ENCODE assay signal across 10 cellular contexts in genomic region chr16:56616608-56617211, GRCh38. TPM values are rescaled to one million over a fixed set of nuclear protein-coding genes. Genes with fewer than 3 reads are reported as not detected.
DNase-seq lines count a peak whose midpoint lies in the region; ATAC-seq and TF ChIP-seq lines count a peak whose summit lies in the region.
"Had no signal": no experiment of that assay in that cellular context is flagged by ENCODE, and none has a peak within 500 bp of the region (broad histone marks: within the 10 kb centered on the region; RNA-seq: fewer than 3 reads in every experiment).

No MANE protein-coding gene starts in this region.

- H3K27me3 ChIP-seq in heart left ventricle (peaks cover 0 to 11% (median 0%) of the 10 kb centered on the region in 9 donors), osteoblast (ENCODE audit: insufficient read depth, low read length) (no peaks in the 10 kb centered on the region)

- no peak for DNase-seq in CD14-positive monocyte (ENCODE audit: low spot score)
- DNase-seq in heart left ventricle: peak in 1 of 5 donors; percentile 13
- no peak for DNase-seq in osteoblast (ENCODE audit: insufficient read length, low spot score, missing footprints)
- no peak for DNase-seq in dedifferentiated amniotic fluid mesenchymal stem cell (ENCODE audit: extremely low spot score)
- no peak for DNase-seq in NCI-H187 treated with DMSO at 0.1 percent for 48 hours (lab: John Stamatoyannopoulos, UW)
- DNase-seq: NCI-H146 had no signal

- TF ChIP-seq POLR2A in heart left ventricle (IDR thresholded peaks at IDR 0.05): no peak

- H3K79me2 ChIP-seq in osteoblast (ENCODE audit: insufficient read depth, low read length): no peaks in the 10 kb centered on the region

- no peaks in the 10 kb centered on the region for H4K20me1 ChIP-seq in osteoblast (ENCODE audit: insufficient read depth, low read length)

- ATAC-seq in heart left ventricle: peak in 2 of 4 donors; percentile 3 to 21
- ATAC-seq in GM21526 (IDR thresholded peaks at IDR 0.05; ENCODE audit: low FRiP score, unreplicated experiment): no peak
- no peak for ATAC-seq in GM19463 (IDR thresholded peaks at IDR 0.05; ENCODE audit: unreplicated experiment)

- peak overlapping the region; percentile 81 to 94 for H3K4me3 Mint-ChIP-seq in CD14-positive monocyte
- H3K4me3 Mint-ChIP-seq in activated naive CD8-positive, alpha-beta T cell: peak overlapping the region; percentile 68

- H3K36me3 ChIP-seq in heart left ventricle: no peaks in the 10 kb centered on the region
- H3K36me3 ChIP-seq in osteoblast (ENCODE audit: insufficient read depth, low read length): no peaks in the 10 kb centered on the region

- intact Hi-C loops in CD14-positive monocyte (cut with micrococcal nuclease) (no loop called here), heart left ventricle (cut with DNase I) (no loop called here)

- H3K27ac Mint-ChIP-seq in CD14-positive monocyte: no peak overlapping the region
- H3K27ac Mint-ChIP-seq in activated naive CD8-positive, alpha-beta T cell: no peak overlapping the region

- H3K9me3 ChIP-seq in heart left ventricle (no peaks in the 10 kb centered on the region), osteoblast (ENCODE audit: low read depth, low read length) (no peaks in the 10 kb centered on the region)

- H3K9me3 Mint-ChIP-seq in CD14-positive monocyte: peaks cover 0 to 2% (median 0%) of the 10 kb centered on the region in 7 donors
- no peaks in the 10 kb centered on the region for H3K9me3 Mint-ChIP-seq in activated naive CD8-positive, alpha-beta T cell (ENCODE audit: low read depth)

- H2AFZ ChIP-seq in osteoblast (ENCODE audit: low read length): peak overlapping the region; percentile 96

- H3K4me1 ChIP-seq in heart left ventricle (peaks cover 0 to 36% (median 17%) of the 10 kb centered on the region in 12 donors), osteoblast (ENCODE audit: insufficient read depth, low read length) (peaks cover 38% of the 10 kb centered on the region)

- peaks cover 13% of the 10 kb centered on the region for H3K4me1 Mint-ChIP-seq in CD14-positive monocyte
- H3K4me1 Mint-ChIP-seq in activated naive CD8-positive, alpha-beta T cell (ENCODE audit: low read depth): peaks cover 42% of the 10 kb centered on the region

- peak overlapping the region; percentile 20 to 86 (median 70) for H3K27ac ChIP-seq in heart left ventricle
- H3K27ac ChIP-seq in osteoblast (ENCODE audit: low read depth, low read length): peak overlapping the region; percentile 17

- peak overlapping the region; percentile 5 to 63 (median 53) for H3K4me3 ChIP-seq in heart left ventricle
- H3K4me3 ChIP-seq in osteoblast (ENCODE audit: insufficient read depth, low read length): peak overlapping the region; percentile 69

- peaks cover 0 to 2% of the 10 kb centered on the region in 2 donors for H3K36me3 Mint-ChIP-seq in CD14-positive monocyte
- H3K36me3 Mint-ChIP-seq in activated naive CD8-positive, alpha-beta T cell: no peaks in the 10 kb centered on the region

- TF ChIP-seq CTCF in CD14-positive monocyte (IDR thresholded peaks at IDR 0.05) (no peak), heart left ventricle (IDR thresholded peaks at IDR 0.05) (no peak), osteoblast (IDR thresholded peaks at IDR 0.05; ENCODE audit: extremely low read depth, low read depth, low read length) (no peak)

- WGBS in heart left ventricle, 4 donors: 48 to 59% (median 53%) methylated on average over 23 of the region's 23 CpGs

- H3K4me2 ChIP-seq in osteoblast (ENCODE audit: insufficient read depth, low read length): peak overlapping the region; percentile 89

- peaks cover 38 to 49% (median 42%) of the 10 kb centered on the region in 3 donors for H3K27me3 Mint-ChIP-seq in CD14-positive monocyte (ENCODE audit: low read depth in 3 of 3)
- H3K27me3 Mint-ChIP-seq in activated naive CD8-positive, alpha-beta T cell: no peaks in the 10 kb centered on the region

RNA-seq across cellular contexts. Expression of gene MT2A, which starts 8.3 kb away (rescaled TPM):
- 100 to 1,000 TPM; 126 to 228 TPM for polyA plus RNA-seq in CD14-positive monocyte
- 100 to 1,000 TPM in 6 of 9 donors, 10 to 100 TPM in 3; 44.3 to 318 (median 125) TPM for total RNA-seq in heart left ventricle
- polyA plus RNA-seq in heart left ventricle: 100 to 1,000 TPM; 105 to 299 TPM
- 33.7 and 43.9 TPM in 2 replicates for total RNA-seq in osteoblast

RNA-seq across cellular contexts. Expression of gene MT1E, which starts 8.9 kb away (rescaled TPM):
- polyA plus RNA-seq in CD14-positive monocyte (1 to 10 TPM; 1.3 to 4.0 TPM), heart left ventricle (100 to 1,000 TPM in 1 of 2 donors, 10 to 100 TPM in 1; 33.3 to 172 TPM)
- total RNA-seq in heart left ventricle (100 to 1,000 TPM in 5 of 9 donors, 10 to 100 TPM in 4; 64.8 to 192 (median 103) TPM), osteoblast (105 and 119 TPM in 2 replicates)

RNA-seq across cellular contexts. Expression of gene MT1M, which starts 15.7 kb away (rescaled TPM):
- not detected for polyA plus RNA-seq in CD14-positive monocyte
- 10 to 100 TPM in 1 of 9 donors, 1 to 10 TPM in 6, under 1 TPM in 2; 0.61 to 16.2 (median 2.2) TPM for total RNA-seq in heart left ventricle
- polyA plus RNA-seq in heart left ventricle: 10 to 100 TPM in 1 of 2 donors, 1 to 10 TPM in 1; 7.4 to 11.2 TPM
- 8.5 and 8.7 TPM in 2 replicates for total RNA-seq in osteoblast
- total RNA-seq: glomerular endothelial cell had no signal

RNA-seq across cellular contexts. Expression of gene MT1A, which starts 21.8 kb away (rescaled TPM):
- polyA plus RNA-seq in CD14-positive monocyte (not detected), heart left ventricle (10 to 100 TPM in 1 of 2 donors, 1 to 10 TPM in 1; 8.4 to 43.3 TPM)
- total RNA-seq in heart left ventricle (10 to 100 TPM in 2 of 9 donors, 1 to 10 TPM in 6, under 1 TPM in 1; 0.92 to 30.1 (median 3.3) TPM), osteoblast (0.59 TPM in 1 of 2 replicates, not detected in the other)
- total RNA-seq: glomerular endothelial cell had no signal

RNA-seq across cellular contexts. Expression of gene MT3, which starts 27.4 kb away (rescaled TPM):
- not detected for polyA plus RNA-seq in CD14-positive monocyte
- total RNA-seq in heart left ventricle: 1 to 10 TPM in 8 of 9 donors, not detected in 1; 1.3 to 6.9 (median 3.7) TPM
- polyA plus RNA-seq in heart left ventricle: 10 to 100 TPM in 1 of 2 donors, 1 to 10 TPM in 1; 2.3 to 20.0 TPM
- not detected in 2 replicates for total RNA-seq in osteoblast
- total RNA-seq: glomerular endothelial cell had no signal
